ENCODE assay signal across 20 cellular contexts in the genomic region with DNA sequence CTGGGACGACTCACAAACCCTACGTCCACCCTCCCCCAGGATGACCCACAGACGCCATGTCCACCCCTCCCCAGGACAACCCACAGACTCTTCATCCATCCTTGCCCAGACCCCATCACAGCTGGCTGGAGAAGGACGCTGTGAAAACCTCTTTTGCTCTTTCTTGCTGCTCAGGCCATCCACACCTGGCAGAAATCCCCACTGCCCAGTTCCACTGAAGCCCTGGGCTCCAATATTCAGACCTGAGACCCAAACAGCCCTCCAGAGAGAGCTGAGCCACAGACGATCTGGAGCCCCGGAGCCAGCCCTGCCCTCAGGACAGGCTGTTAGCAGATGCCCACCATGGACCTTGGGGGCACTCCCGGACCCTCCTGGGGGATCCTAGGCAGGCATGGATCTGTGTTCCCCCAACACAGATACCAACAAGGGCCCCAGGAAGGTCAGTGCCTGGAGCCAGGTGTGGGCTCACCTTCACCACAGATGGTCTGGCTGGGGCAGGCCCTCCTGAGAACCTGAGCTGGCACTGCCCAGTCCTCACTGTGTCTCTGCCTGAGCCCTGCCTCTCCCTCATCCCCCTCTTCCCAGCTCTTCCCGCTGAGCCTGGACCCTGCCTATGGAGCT.
DNase-seq lines count a peak whose midpoint lies in the region; ATAC-seq, FAIRE-seq and TF ChIP-seq lines count a peak whose summit lies in the region.
"Had no signal": no experiment of that assay in that cellular context is flagged by ENCODE, and none has a peak within 500 bp of the region (broad histone marks: within the 10 kb centered on the region; RNA-seq: fewer than 3 reads in every experiment).

No MANE protein-coding gene starts in this region.

- H3K27me3 ChIP-seq in HepG2 (ENCODE audit: control insufficient read depth in 1 of 2, insufficient read depth in 2 of 2, low read length in 2 of 2) (no peaks in the 10 kb centered on the region), upper lobe of right lung (peaks cover 4% of the 10 kb centered on the region)

- H3K4me1 ChIP-seq in HepG2 (ENCODE audit: insufficient read depth, low read length): no peaks in the 10 kb centered on the region
- H3K4me1 ChIP-seq in upper lobe of right lung: no peaks in the 10 kb centered on the region

- CTCF ChIA-PET in HepG2 (lab: Yijun Ruan, JAX; ENCODE audit: low intra/inter-chr PET ratio, low total read pairs): no interaction called here

- H3K4me1 Mint-ChIP-seq in natural killer cell treated with Interleukin-12 subunit alpha and Interleukin-12 subunit beta and Interleukin-15 and Interleukin-18, amount 100 ng/mL, for 72 hours (ENCODE audit: low read depth in 2 of 2): no peaks in the 10 kb centered on the region
- no peaks in the 10 kb centered on the region for H3K4me1 Mint-ChIP-seq in natural killer cell
- H3K4me1 Mint-ChIP-seq: CD8-positive, alpha-beta memory T cell had no signal

- H3K9ac ChIP-seq in HepG2 (ENCODE audit: insufficient read depth, low read depth, low read length): no peak overlapping the region

- peak; percentile 21 to 44 for ATAC-seq in natural killer cell treated with Interleukin-12 subunit alpha and Interleukin-12 subunit beta and Interleukin-15 and Interleukin-18, amount 100 ng/mL, for 72 hours
- ATAC-seq in natural killer cell (no peak), HepG2 (peak; percentile 57), upper lobe of right lung (peak; percentile 23)

- TF ChIP-seq EP300 in HepG2 (IDR thresholded peaks at IDR 0.05; ENCODE audit: low read depth in 2 of 2, low read length in 2 of 2): no peak
- no peak for TF ChIP-seq EP300 in HepG2 (CRISPR knock-in tag; IDR thresholded peaks at IDR 0.05; ENCODE audit: borderline replicate concordance)

- no peak overlapping the region for H3K4me2 ChIP-seq in HepG2 (ENCODE audit: low read depth, low read length)

- H3K79me2 ChIP-seq in HepG2 (ENCODE audit: insufficient read depth, low read length): no peaks in the 10 kb centered on the region

- no peaks in the 10 kb centered on the region for H3K36me3 Mint-ChIP-seq in natural killer cell treated with Interleukin-12 subunit alpha and Interleukin-12 subunit beta and Interleukin-15 and Interleukin-18, amount 100 ng/mL, for 72 hours
- H3K36me3 Mint-ChIP-seq in natural killer cell: no peaks in the 10 kb centered on the region
- H3K36me3 Mint-ChIP-seq: CD8-positive, alpha-beta memory T cell had no signal

- H3K9me3 Mint-ChIP-seq in natural killer cell treated with Interleukin-12 subunit alpha and Interleukin-12 subunit beta and Interleukin-15 and Interleukin-18, amount 100 ng/mL, for 72 hours: no peaks in the 10 kb centered on the region
- no peaks in the 10 kb centered on the region for H3K9me3 Mint-ChIP-seq in natural killer cell

- peaks cover 0 to 5% of the 10 kb centered on the region in 2 donors for H3K27me3 Mint-ChIP-seq in natural killer cell treated with Interleukin-12 subunit alpha and Interleukin-12 subunit beta and Interleukin-15 and Interleukin-18, amount 100 ng/mL, for 72 hours
- H3K27me3 Mint-ChIP-seq in natural killer cell (ENCODE audit: low read depth in 2 of 2): peaks cover 5% of the 10 kb centered on the region in 2 donors

- no peak for DNase-seq in natural killer cell treated with Interleukin-12 subunit alpha and Interleukin-12 subunit beta and Interleukin-15 and Interleukin-18, amount 100 ng/mL, for 72 hours (ENCODE audit: low spot score)
- DNase-seq in natural killer cell (no peak), HepG2 (ENCODE audit: low spot score) (no peak), posterior vena cava (ENCODE audit: low spot score) (peak; percentile 57), upper lobe of right lung (peak; percentile 54), NCI-H345 (lab: John Stamatoyannopoulos, UW) (no peak), anterior cingulate cortex (lab: John Stamatoyannopoulos, UW) (no peak), NCI-H748 treated with DMSO at 0.1 percent for 48 hours (lab: John Stamatoyannopoulos, UW) (no peak)
- DNase-seq: C1 segment of cervical spinal cord; CD8-positive, alpha-beta memory T cell; DMS79; KBM-7; NCI-H1105; NCI-H2081; NCI-H2171 treated with DMSO at 0.1 percent for 48 hours; NCI-H446 treated with DMSO at 0.1 percent for 48 hours; NCI-H69; NK-92 treated with Interleukin-12 subunit alpha and Interleukin-12 subunit beta, amount 100 ng/mL, for 24 hours; SHP77 had no signal

- no peak overlapping the region for H3K4me3 Mint-ChIP-seq in natural killer cell treated with Interleukin-12 subunit alpha and Interleukin-12 subunit beta and Interleukin-15 and Interleukin-18, amount 100 ng/mL, for 72 hours
- H3K4me3 Mint-ChIP-seq in natural killer cell: no peak overlapping the region
- H3K4me3 Mint-ChIP-seq: CD8-positive, alpha-beta memory T cell had no signal

- in situ Hi-C loops in HepG2 (cut with HindIII; ENCODE audit: extremely low pct_ligation_motif_present, low pct_unique_long_range_greater_than_20kb): loop anchor here (25.0 kb wide), 1 partner anchor 299 kb away; no protein-coding TSS in a partner anchor

- no peak overlapping the region for H3K4me3 ChIP-seq in HepG2 (replicated peaks in 1 of 3; ENCODE audit: insufficient read depth in 1 of 3, low read depth in 2 of 3, low read length in 3 of 3)
- no peak overlapping the region for H3K4me3 ChIP-seq in upper lobe of right lung

- H3K27ac ChIP-seq in HepG2 (ENCODE audit: extremely low read length, insufficient read depth, low read length) (no peak overlapping the region), upper lobe of right lung (no peak overlapping the region)

- FAIRE-seq in HepG2 (lab: Jason Lieb, UNC): no peak
- FAIRE-seq: RCC 7860 had no signal

- H2AFZ ChIP-seq in HepG2 (ENCODE audit: low read length): no peak overlapping the region

- H4K20me1 ChIP-seq in HepG2 (ENCODE audit: insufficient read depth, low read length): peaks cover 77% of the 10 kb centered on the region

- H3K9me3 ChIP-seq in HepG2 (ENCODE audit: low read length): no peaks in the 10 kb centered on the region
- no peaks in the 10 kb centered on the region for H3K9me3 ChIP-seq in upper lobe of right lung

- TF ChIP-seq POLR2A in HepG2 (IDR thresholded peaks at IDR 0.05; ENCODE audit: insufficient read depth in 1 of 2, low read depth in 2 of 2, low read length in 2 of 2): no peak

- TF ChIP-seq CTCF in natural killer cell (IDR thresholded peaks at IDR 0.05): no peak
- no peak for TF ChIP-seq CTCF in HepG2 (CRISPR knock-in tag; IDR thresholded peaks at IDR 0.05)
- TF ChIP-seq CTCF in upper lobe of right lung (IDR thresholded peaks at IDR 0.05): no peak

- POLR2A ChIA-PET in HepG2 (lab: Yijun Ruan, JAX): no interaction called here

- H3K27ac Mint-ChIP-seq in natural killer cell treated with Interleukin-12 subunit alpha and Interleukin-12 subunit beta and Interleukin-15 and Interleukin-18, amount 100 ng/mL, for 72 hours: no peak overlapping the region
- H3K27ac Mint-ChIP-seq in natural killer cell: no peak overlapping the region
- H3K27ac Mint-ChIP-seq: CD8-positive, alpha-beta memory T cell had no signal

- intact Hi-C loops in natural killer cell (cut with micrococcal nuclease) (no loop called here), HepG2 (cut with micrococcal nuclease; ENCODE audit: unreplicated experiment) (no loop called here), posterior vena cava (cut with DNase I) (no loop called here), upper lobe of right lung (cut with DNase I) (no loop called here)

- 21% methylated on average over 7 of the region's 8 CpGs for WGBS in HepG2 (ENCODE audit: low lambda C conversion rate)

- no peaks in the 10 kb centered on the region; a peak in 1 of 5 replicates for H3K36me3 ChIP-seq in HepG2 (replicated peaks in 1 of 2; ENCODE audit: control insufficient read depth in 1 of 2, insufficient read depth in 2 of 2, low read length in 2 of 2)
- no peaks in the 10 kb centered on the region for H3K36me3 ChIP-seq in upper lobe of right lung

- TF ChIP-seq RAD21 in HepG2 (CRISPR knock-in tag; IDR thresholded peaks at IDR 0.05): no peak

- no TSS peak for BruUV-seq in HepG2 (replicated peaks; lab: Mats Ljungman, UMichigan)

TF ChIP-seq in HepG2, 621 proteins besides CTCF, POLR2A, EP300 and RAD21:
- TF ChIP-seq IKZF4 (CRISPR knock-in tag; IDR thresholded peaks at IDR 0.05; ENCODE audit: borderline replicate concordance, low read depth, not compliant biosample characterization): no peak
- TF ChIP-seq BCLAF1 (IDR thresholded peaks at IDR 0.05): no peak
- TF ChIP-seq ZNF263 (CRISPR knock-in tag; IDR thresholded peaks at IDR 0.05): 0 out of 2 replicates have a peak, but pooled peaks have one; percentile 19
- TF ChIP-seq, protein P1, sequence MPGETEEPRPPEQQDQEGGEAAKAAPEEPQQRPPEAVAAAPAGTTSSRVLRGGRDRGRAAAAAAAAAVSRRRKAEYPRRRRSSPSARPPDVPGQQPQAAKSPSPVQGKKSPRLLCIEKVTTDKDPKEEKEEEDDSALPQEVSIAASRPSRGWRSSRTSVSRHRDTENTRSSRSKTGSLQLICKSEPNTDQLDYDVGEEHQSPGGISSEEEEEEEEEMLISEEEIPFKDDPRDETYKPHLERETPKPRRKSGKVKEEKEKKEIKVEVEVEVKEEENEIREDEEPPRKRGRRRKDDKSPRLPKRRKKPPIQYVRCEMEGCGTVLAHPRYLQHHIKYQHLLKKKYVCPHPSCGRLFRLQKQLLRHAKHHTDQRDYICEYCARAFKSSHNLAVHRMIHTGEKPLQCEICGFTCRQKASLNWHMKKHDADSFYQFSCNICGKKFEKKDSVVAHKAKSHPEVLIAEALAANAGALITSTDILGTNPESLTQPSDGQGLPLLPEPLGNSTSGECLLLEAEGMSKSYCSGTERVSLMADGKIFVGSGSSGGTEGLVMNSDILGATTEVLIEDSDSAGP (CRISPR knock-in tag; IDR thresholded peaks at IDR 0.05; ENCODE audit: borderline replicate concordance): no peak

Comparison
In these comparisons a context has a peak if more than half of its experiments do, and no peak if none do; other contexts are left out.
1. ATAC-seq: peak in natural killer cell treated with Interleukin-12 subunit alpha and Interleukin-12 subunit beta and Interleukin-15 and Interleukin-18, amount 100 ng/mL, for 72 hours (2 of 2), HepG2 (single experiment) and upper lobe of right lung (single experiment); none in natural killer cell (0 of 3).
2. DNase-seq: peak in posterior vena cava (single experiment) and upper lobe of right lung (single experiment); none in natural killer cell treated with Interleukin-12 subunit alpha and Interleukin-12 subunit beta and Interleukin-15 and Interleukin-18, amount 100 ng/mL, for 72 hours (single experiment), natural killer cell (single experiment), HepG2 (single experiment), NCI-H345 (single experiment), anterior cingulate cortex (0 of 58) and NCI-H748 treated with DMSO at 0.1 percent for 48 hours (single experiment).